In genomic region chr9:12785941-12786340, GRCh38 we compare ENCODE assay signal across 1 cellular context.
TF ChIP-seq lines count a peak whose summit lies in the region.

No MANE protein-coding gene starts in this region.

TF ChIP-seq in HEK293, 187 proteins besides CTCF, POLR2A, EP300 and RAD21 (continued from another document):
- no peak for TF ChIP-seq ZNF362 (tag by site-specific recombination; IDR thresholded peaks at IDR 0.05)
- no peak for TF ChIP-seq ZNF623 (tag by site-specific recombination; IDR thresholded peaks at IDR 0.05)
